Comparison of ENCODE assay signal across 8 cellular contexts in the genomic region with DNA sequence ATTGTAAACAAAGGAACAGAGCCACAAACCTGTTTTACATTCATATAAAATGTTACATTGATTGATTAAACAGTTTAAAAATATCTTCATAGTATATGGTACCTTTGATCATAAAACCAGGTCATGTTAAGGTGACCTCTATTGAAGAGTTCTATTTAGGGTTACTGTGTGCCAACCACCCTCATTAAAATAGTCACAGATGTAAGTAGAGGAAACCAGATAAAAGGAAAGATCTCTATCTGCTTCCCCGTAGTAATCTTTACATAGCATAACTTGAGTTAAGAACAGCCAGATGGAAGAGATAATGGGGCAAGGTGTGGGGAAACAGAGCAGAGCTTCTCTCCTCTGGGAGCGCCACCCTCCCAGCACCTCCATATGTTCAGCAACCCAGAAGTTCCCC.
DNase-seq lines count a peak whose midpoint lies in the region; ATAC-seq and TF ChIP-seq lines count a peak whose summit lies in the region.
"Not testable (repeated sequence)": the region's sequence is repeated elsewhere in the genome, so short reads cannot be mapped to it uniquely, and the experiment has no call there.

No MANE protein-coding gene starts in this region.

- H3K36me3 ChIP-seq in GM23248 (ENCODE audit: low read depth); SK-N-SH (replicated peaks in 1 of 2; ENCODE audit: control insufficient read depth in 1 of 2, insufficient read depth in 2 of 2, low read length in 1 of 2); gastrocnemius medialis: not testable (repeated sequence)

- peak overlapping the region in 4 of 7 donors; percentile 72 to 82 (median 74) for H3K27ac Mint-ChIP-seq in CD14-positive monocyte
- peak overlapping the region; percentile 70 for H3K27ac Mint-ChIP-seq in activated CD4-positive, alpha-beta T cell treated with anti-CD3 and anti-CD28 coated beads, Interleukin-2, amount 10 ng/mL, durations not matched to agents 24 days and 14 days
- peak overlapping the region; percentile 85 for H3K27ac Mint-ChIP-seq in activated T-cell treated with anti-CD3 and anti-CD28 coated beads, Interleukin-2, amount 50 U/mL, for 24 hours
- H3K27ac Mint-ChIP-seq in activated naive CD4-positive, alpha-beta T cell treated with anti-CD3 and anti-CD28 coated beads, Interleukin-2, amount 50 U/mL, for 72 hours: peak overlapping the region in 1 of 2 donors; percentile 60
- H3K27ac Mint-ChIP-seq in mesothelial cell of epicardium: peak overlapping the region; percentile 27

- DNase-seq in CD14-positive monocyte (ENCODE audit: low spot score); GM23248; SK-N-SH; activated CD4-positive, alpha-beta T cell treated with anti-CD3 and anti-CD28 coated beads, Interleukin-2, amount 10 ng/mL, durations not matched to agents 24 days and 14 days; activated T-cell treated with anti-CD3 and anti-CD28 coated beads, Interleukin-2, amount 50 U/mL, for 24 hours; activated naive CD4-positive, alpha-beta T cell treated with anti-CD3 and anti-CD28 coated beads, Interleukin-2, amount 50 U/mL, for 72 hours (ENCODE audit: low spot score in 2 of 2); mesothelial cell of epicardium (ENCODE audit: low spot score in 2 of 2, unreplicated experiment in 2 of 2); gastrocnemius medialis: not testable (repeated sequence)

- H3K27ac ChIP-seq in GM23248 (peak overlapping the region; percentile 27; the same call in 1 of the 2 replicates), SK-N-SH (ENCODE audit: low read depth in 2 of 2, low read length in 1 of 2) (peak overlapping the region; percentile 51 to 62; a peak in 2 of 4 replicates), gastrocnemius medialis (peak overlapping the region; percentile 30 to 79 (median 58))

- TF ChIP-seq POLR2A in gastrocnemius medialis (IDR thresholded peaks at IDR 0.05): not testable (repeated sequence)

- POLR2A ChIA-PET in SK-N-SH (lab: Yijun Ruan, JAX): not testable (repeated sequence)

- CTCF ChIA-PET in SK-N-SH (lab: Yijun Ruan, JAX): not testable (repeated sequence)

- peaks cover 29% of the 10 kb centered on the region for H3K4me1 ChIP-seq in GM23248 (ENCODE audit: insufficient read depth)
- H3K4me1 ChIP-seq in SK-N-SH (ENCODE audit: control insufficient read depth in 1 of 2, insufficient read depth in 2 of 2, low read depth in 1 of 2, low read length in 1 of 2): not testable (repeated sequence)
- H3K4me1 ChIP-seq in gastrocnemius medialis: peaks cover 9 to 20% of the 10 kb centered on the region in 2 donors

- H3K27me3 ChIP-seq in GM23248 (replicated peaks; ENCODE audit: insufficient read depth); SK-N-SH (ENCODE audit: insufficient read depth); gastrocnemius medialis: not testable (repeated sequence)

- H3K79me2 ChIP-seq in GM23248 (ENCODE audit: insufficient read depth): peaks cover 40% of the 10 kb centered on the region
- peaks cover 22% of the 10 kb centered on the region for H3K79me2 ChIP-seq in SK-N-SH (ENCODE audit: insufficient read depth)

- H2AFZ ChIP-seq in GM23248; SK-N-SH (ENCODE audit: low read depth): not testable (repeated sequence)

- H3K4me3 Mint-ChIP-seq in CD14-positive monocyte; activated T-cell treated with anti-CD3 and anti-CD28 coated beads, Interleukin-2, amount 50 U/mL, for 24 hours; mesothelial cell of epicardium: not testable (repeated sequence)
- peak overlapping the region; percentile 46 for H3K4me3 Mint-ChIP-seq in activated CD4-positive, alpha-beta T cell treated with anti-CD3 and anti-CD28 coated beads, Interleukin-2, amount 10 ng/mL, durations not matched to agents 24 days and 14 days

- H3K9me3 Mint-ChIP-seq in CD14-positive monocyte (peaks cover 1 to 11% (median 7%) of the 10 kb centered on the region in 7 donors), mesothelial cell of epicardium (peaks cover 14% of the 10 kb centered on the region)
- not testable (repeated sequence) for H3K9me3 Mint-ChIP-seq in activated CD4-positive, alpha-beta T cell treated with anti-CD3 and anti-CD28 coated beads, Interleukin-2, amount 10 ng/mL, durations not matched to agents 24 days and 14 days; activated T-cell treated with anti-CD3 and anti-CD28 coated beads, Interleukin-2, amount 50 U/mL, for 24 hours; activated naive CD4-positive, alpha-beta T cell treated with anti-CD3 and anti-CD28 coated beads, Interleukin-2, amount 50 U/mL, for 72 hours

- not testable (repeated sequence) for H3K36me3 Mint-ChIP-seq in CD14-positive monocyte; activated T-cell treated with anti-CD3 and anti-CD28 coated beads, Interleukin-2, amount 50 U/mL, for 24 hours (ENCODE audit: low read depth); mesothelial cell of epicardium
- peaks cover 24% of the 10 kb centered on the region for H3K36me3 Mint-ChIP-seq in activated CD4-positive, alpha-beta T cell treated with anti-CD3 and anti-CD28 coated beads, Interleukin-2, amount 10 ng/mL, durations not matched to agents 24 days and 14 days (ENCODE audit: low read depth)
- H3K36me3 Mint-ChIP-seq in activated naive CD4-positive, alpha-beta T cell treated with anti-CD3 and anti-CD28 coated beads, Interleukin-2, amount 50 U/mL, for 72 hours: peaks cover 0 to 15% of the 10 kb centered on the region in 2 donors

- H3F3A ChIP-seq in GM23248 (ENCODE audit: insufficient read depth): peaks cover 40% of the 10 kb centered on the region
- H3F3A ChIP-seq in SK-N-SH (replicated peaks; ENCODE audit: insufficient read depth): peaks cover 17% of the 10 kb centered on the region

- H3K4me1 Mint-ChIP-seq in CD14-positive monocyte (peaks cover 19% of the 10 kb centered on the region), mesothelial cell of epicardium (peaks cover 17% of the 10 kb centered on the region)
- H3K4me1 Mint-ChIP-seq in activated CD4-positive, alpha-beta T cell treated with anti-CD3 and anti-CD28 coated beads, Interleukin-2, amount 10 ng/mL, durations not matched to agents 24 days and 14 days: peaks cover 42% of the 10 kb centered on the region
- peaks cover 51% of the 10 kb centered on the region for H3K4me1 Mint-ChIP-seq in activated T-cell treated with anti-CD3 and anti-CD28 coated beads, Interleukin-2, amount 50 U/mL, for 24 hours (ENCODE audit: low read depth)

- WGBS in GM23248 (ENCODE audit: low coverage in 1 of 2, low lambda C conversion rate in 2 of 2, missing lambda C conversion rate in 2 of 2), 2 experiments: 0 to 21% methylated on average over 1 of the region's 2 CpGs
- 0% methylated on average over 1 of the region's 2 CpGs for WGBS in SK-N-SH (ENCODE audit: low lambda C conversion rate)

- not testable (repeated sequence) for H3K9ac ChIP-seq in GM23248, SK-N-SH

- in situ Hi-C loops in GM23248 (cut with MboI); gastrocnemius medialis (cut with MboI; ENCODE audit: low sequenced_read_pairs in 4 of 4): not testable (repeated sequence)

- TF ChIP-seq RAD21 in SK-N-SH (IDR thresholded peaks at IDR 0.05; ENCODE audit: low read length): not testable (repeated sequence)

- not testable (repeated sequence) for TF ChIP-seq EP300 in SK-N-SH (IDR thresholded peaks at IDR 0.05; ENCODE audit: borderline replicate concordance in 1 of 2, low read depth in 1 of 2, low read length in 1 of 2)

- H3K9me3 ChIP-seq in GM23248 (ENCODE audit: low read depth); SK-N-SH; gastrocnemius medialis: not testable (repeated sequence)

- intact Hi-C loops in CD14-positive monocyte (cut with micrococcal nuclease); gastrocnemius medialis (cut with DNase I; ENCODE audit: low total_unique reads): not testable (repeated sequence)
- intact Hi-C loops in activated CD4-positive, alpha-beta T cell treated with anti-CD3 and anti-CD28 coated beads, Interleukin-2, amount 10 ng/mL, durations not matched to agents 24 days and 14 days (cut with micrococcal nuclease): loop anchor here (5.0 kb wide), 1 partner anchor 204 kb away; a partner anchor contains a TSS

- not testable (repeated sequence) for TF ChIP-seq CTCF in CD14-positive monocyte (IDR thresholded peaks at IDR 0.05); SK-N-SH (IDR thresholded peaks at IDR 0.05); mesothelial cell of epicardium (IDR thresholded peaks at IDR 0.05; ENCODE audit: unreplicated experiment); gastrocnemius medialis (IDR thresholded peaks at IDR 0.05 in 4 of 5, conservative IDR thresholded peaks at IDR 0.05 in 1 of 5)

- H4K20me1 ChIP-seq in GM23248 (ENCODE audit: insufficient read depth); SK-N-SH (ENCODE audit: insufficient read depth): not testable (repeated sequence)

- not testable (repeated sequence) for H3K4me3 ChIP-seq in GM23248; SK-N-SH (ENCODE audit: low read depth in 2 of 2, low read length in 1 of 2); gastrocnemius medialis

- not testable (repeated sequence) for H3K4me2 ChIP-seq in GM23248 (ENCODE audit: unreplicated experiment); SK-N-SH

- H3K9me2 ChIP-seq in GM23248 (ENCODE audit: insufficient read depth); SK-N-SH: not testable (repeated sequence)

- H3K27me3 Mint-ChIP-seq in CD14-positive monocyte (ENCODE audit: low read depth in 3 of 3); activated CD4-positive, alpha-beta T cell treated with anti-CD3 and anti-CD28 coated beads, Interleukin-2, amount 10 ng/mL, durations not matched to agents 24 days and 14 days; activated T-cell treated with anti-CD3 and anti-CD28 coated beads, Interleukin-2, amount 50 U/mL, for 24 hours; mesothelial cell of epicardium (ENCODE audit: low read depth): not testable (repeated sequence)

- peak; percentile 2 to 6 for ATAC-seq in activated naive CD4-positive, alpha-beta T cell treated with anti-CD3 and anti-CD28 coated beads, Interleukin-2, amount 50 U/mL, for 72 hours
- not testable (repeated sequence) for ATAC-seq in gastrocnemius medialis
